ENCODE assay signal across 23 cellular contexts in genomic region chr7:105602325-105603305, GRCh38. TPM values are rescaled to one million over a fixed set of nuclear protein-coding genes. Genes with fewer than 3 reads are reported as not detected.
A peak's percentile ranks its signal among the peaks of the same experiment; 100 is the strongest.
DNase-seq lines count a peak whose midpoint lies in the region; ATAC-seq, FAIRE-seq and TF ChIP-seq lines count a peak whose summit lies in the region.
"Had no signal": no experiment of that assay in that cellular context is flagged by ENCODE, and none has a peak within 500 bp of the region (broad histone marks: within the 10 kb centered on the region; RNA-seq: fewer than 3 reads in every experiment).

No MANE protein-coding gene starts in this region.

- DNase-seq in SK-N-SH (no peak), K562 (ENCODE audit: extremely low read depth in 1 of 4, low spot score in 3 of 4) (no peak), islet precursor cell (peak; percentile 22), NCI-H146 treated with DMSO at 0.1 percent for 48 hours (lab: John Stamatoyannopoulos, UW; ENCODE audit: unreplicated experiment) (no peak), pons (ENCODE audit: low spot score) (no peak), NCI-H526 treated with DMSO at 0.1 percent for 48 hours (lab: John Stamatoyannopoulos, UW) (no peak), SKM-1 (lab: John Stamatoyannopoulos, UW; ENCODE audit: unreplicated experiment) (no peak)
- DNase-seq: 8988T; activated naive CD4-positive, alpha-beta T cell treated with Interleukin-2 at 50 U/mL for 16 hours; activated T-cell treated with anti-CD3 and anti-CD28 coated beads, Interleukin-2, amount 50 U/mL, for 24 hours; effector CD8-positive, alpha-beta T cell; heart right ventricle; left ventricle myocardium superior; NCI-H187 treated with DMSO at 0.1 percent for 48 hours; Peyer's patch; T-helper 9 cell had no signal

- peaks cover 0 to 2% of the 10 kb centered on the region in 2 experiments; a peak in 1 of 4 replicates for H3K4me1 ChIP-seq in SK-N-SH (ENCODE audit: control insufficient read depth in 1 of 2, insufficient read depth in 2 of 2, low read depth in 1 of 2, low read length in 1 of 2)
- H3K4me1 ChIP-seq in K562 (replicated peaks in 1 of 2; ENCODE audit: control insufficient read depth in 2 of 2, insufficient read depth in 2 of 2, low read length in 2 of 2): peaks cover 0 to 10% of the 10 kb centered on the region in 2 experiments; a peak in 3 of 5 replicates
- H3K4me1 ChIP-seq: BLaER1, esophagus muscularis mucosa, heart right ventricle, Peyer's patch had no signal

- TF ChIP-seq EP300 in SK-N-SH (IDR thresholded peaks at IDR 0.05; ENCODE audit: borderline replicate concordance in 1 of 2, low read depth in 1 of 2, low read length in 1 of 2) (no peak), K562 (IDR thresholded peaks at IDR 0.05; ENCODE audit: low read length) (no peak)

- H3F3A ChIP-seq in SK-N-SH (replicated peaks; ENCODE audit: insufficient read depth): no peaks in the 10 kb centered on the region

- no peak for TF ChIP-seq POLR2A in K562 (conservative IDR thresholded peaks at IDR 0.05)

- POLR2A ChIA-PET in SK-N-SH (lab: Yijun Ruan, JAX) (no interaction called here), K562 (lab: Yijun Ruan, JAX) (interaction anchor here (0.6 to 1.5 kb wide), 7 partner anchors 8 to 441 kb away, joined by 3 to 7 read pairs (median 3); no protein-coding TSS in a partner anchor)

- TF ChIP-seq RAD21 in SK-N-SH (IDR thresholded peaks at IDR 0.05; ENCODE audit: low read length): no peak
- no peak for TF ChIP-seq RAD21 in K562 (CRISPR knock-in tag; conservative IDR thresholded peaks at IDR 0.05 in 1 of 2, IDR thresholded peaks at IDR 0.05 in 1 of 2)

- 80% methylated on average over 19 of the region's 19 CpGs for WGBS in SK-N-SH (ENCODE audit: low lambda C conversion rate)
- 40% methylated on average over 19 of the region's 19 CpGs for WGBS in K562 (ENCODE audit: insufficient coverage, low coverage, missing lambda C conversion rate)

- H3K36me3 ChIP-seq in SK-N-SH (replicated peaks in 1 of 2; ENCODE audit: control insufficient read depth in 1 of 2, insufficient read depth in 2 of 2, low read length in 1 of 2) (peaks cover 0 to 3% of the 10 kb centered on the region in 2 experiments), K562 (ENCODE audit: control insufficient read depth, insufficient read depth, low read length) (no peaks in the 10 kb centered on the region)
- H3K36me3 ChIP-seq: BLaER1, heart right ventricle, upper lobe of left lung had no signal

- no peak overlapping the region for H3K4me3 ChIP-seq in SK-N-SH (ENCODE audit: low read depth in 2 of 2, low read length in 1 of 2)
- no peak overlapping the region for H3K4me3 ChIP-seq in K562
- H3K4me3 ChIP-seq: BLaER1, esophagus muscularis mucosa, heart right ventricle, Peyer's patch, upper lobe of left lung had no signal

- no peaks in the 10 kb centered on the region for H3K9me3 ChIP-seq in SK-N-SH
- no peaks in the 10 kb centered on the region for H3K9me3 ChIP-seq in K562 (replicated peaks; ENCODE audit: control insufficient read depth, insufficient read depth, low read depth, low read length)
- H3K9me3 ChIP-seq: BLaER1, esophagus muscularis mucosa, heart right ventricle, Peyer's patch, upper lobe of left lung had no signal

- H3K27me3 ChIP-seq in SK-N-SH (ENCODE audit: insufficient read depth): no peaks in the 10 kb centered on the region
- peaks cover 6 to 19% of the 10 kb centered on the region in 2 experiments; a peak in 3 of 5 replicates for H3K27me3 ChIP-seq in K562 (ENCODE audit: control insufficient read depth in 2 of 2, insufficient read depth in 2 of 2, low read length in 2 of 2)
- H3K27me3 ChIP-seq: BLaER1, esophagus muscularis mucosa, Peyer's patch, upper lobe of left lung had no signal

- H3K4me2 ChIP-seq in SK-N-SH (no peak overlapping the region), K562 (ENCODE audit: insufficient read depth, low read length) (no peak overlapping the region)
- H3K4me2 ChIP-seq: BLaER1 had no signal

- H3K27ac ChIP-seq in SK-N-SH (ENCODE audit: low read depth in 2 of 2, low read length in 1 of 2): no peak overlapping the region
- H3K27ac ChIP-seq in K562 (ENCODE audit: extremely low read depth, low read depth, low read length): no peak overlapping the region
- H3K27ac ChIP-seq: BLaER1, esophagus muscularis mucosa, heart right ventricle, Peyer's patch, upper lobe of left lung had no signal

- no peak overlapping the region for H3K9ac ChIP-seq in SK-N-SH
- H3K9ac ChIP-seq in K562 (ENCODE audit: insufficient read depth in 1 of 2, low read depth in 2 of 2, low read length in 2 of 2): no peak overlapping the region
- H3K9ac ChIP-seq: BLaER1 had no signal

- ATAC-seq in SK-N-SH treated with all-trans-retinoic acid at 6 μM for 48 hours: peak; percentile 48
- no peak for ATAC-seq in K562
- ATAC-seq: heart right ventricle, left ventricle myocardium superior had no signal

- H2AFZ ChIP-seq in SK-N-SH (ENCODE audit: low read depth): no peak overlapping the region
- H2AFZ ChIP-seq in K562 (ENCODE audit: low read depth, low read length): no peak overlapping the region

- intact Hi-C loops in K562 (cut with micrococcal nuclease): no loop called here

- TF ChIP-seq CTCF in SK-N-SH (IDR thresholded peaks at IDR 0.05): no peak
- TF ChIP-seq CTCF in K562 (IDR thresholded peaks at IDR 0.05 in 2 of 3, conservative IDR thresholded peaks at IDR 0.05 in 1 of 3; ENCODE audit: insufficient read depth in 2 of 3, low read depth in 1 of 3, low read length in 3 of 3): no peak

- H3K9me2 ChIP-seq in SK-N-SH: no peaks in the 10 kb centered on the region

- CTCF ChIA-PET in SK-N-SH (lab: Yijun Ruan, JAX) (interaction anchor here (0.8 to 3.2 kb wide), 6 partner anchors 9 to 521 kb away, joined by 3 to 19 read pairs (median 5); no protein-coding TSS in a partner anchor), K562 (lab: Yijun Ruan, JAX; ENCODE audit: low intra/inter-chr PET ratio) (no interaction called here)

- BruUV-seq in K562 (replicated peaks; lab: Mats Ljungman, UMichigan): no TSS peak

- no peak for FAIRE-seq in K562 (lab: Jason Lieb, UNC)

- in situ Hi-C loops in K562 (cut with MboI): no loop called here

- H3K79me2 ChIP-seq in SK-N-SH (ENCODE audit: insufficient read depth) (no peaks in the 10 kb centered on the region), K562 (ENCODE audit: control insufficient read depth, insufficient read depth, low read length) (peaks cover 5% of the 10 kb centered on the region; the same call in 1 of the 3 replicates)

- H3K9me1 ChIP-seq in K562 (ENCODE audit: control insufficient read depth, insufficient read depth, low read length): no peaks in the 10 kb centered on the region

- H4K20me1 ChIP-seq in SK-N-SH (ENCODE audit: insufficient read depth): no peaks in the 10 kb centered on the region
- H4K20me1 ChIP-seq in K562 (replicated peaks; ENCODE audit: control insufficient read depth, insufficient read depth, low read length): no peaks in the 10 kb centered on the region
- H4K20me1 ChIP-seq: BLaER1 had no signal

TF ChIP-seq in SK-N-SH treated with all-trans-retinoic acid at 6 μM for 48 hours, 23 proteins besides CTCF, POLR2A, EP300 and RAD21 (continues in another document):
- TF ChIP-seq ZNF565 (CRISPR knock-in tag; conservative IDR thresholded peaks at IDR 0.05; ENCODE audit: low read depth): no peak

TF ChIP-seq in SK-N-SH, 30 proteins besides CTCF, POLR2A, EP300 and RAD21:
- TF ChIP-seq FOSL2 (IDR thresholded peaks at IDR 0.05; ENCODE audit: borderline replicate concordance, low read depth) (no peak), TEAD4 (IDR thresholded peaks at IDR 0.05; ENCODE audit: borderline replicate concordance, insufficient read depth) (no peak)
TF ChIP-seq in SK-N-SH: peak in this region for 0.

TF ChIP-seq in K562, 482 proteins besides CTCF, POLR2A, EP300 and RAD21 (continues in another document):
- TF ChIP-seq MAFG (tag; conservative IDR thresholded peaks at IDR 0.05) (no peak), ZEB2 (IDR thresholded peaks at IDR 0.05) (0 out of 2 replicates have a peak, but pooled peaks have one; percentile 4), USF2 (CRISPR knock-in tag; IDR thresholded peaks at IDR 0.05) (no peak), ZNF778 (CRISPR knock-in tag; IDR thresholded peaks at IDR 0.05) (no peak), ZNF232 (CRISPR knock-in tag; IDR thresholded peaks at IDR 0.05) (no peak), ZNF668 (CRISPR knock-in tag; IDR thresholded peaks at IDR 0.05) (no peak), HDAC1 (IDR thresholded peaks at IDR 0.05) (no peak), NFIC (IDR thresholded peaks at IDR 0.05) (0 out of 2 replicates have a peak, but pooled peaks have one; percentile 24), TRIM28 (IDR thresholded peaks at IDR 0.05) (no peak), CBFA2T3 (IDR thresholded peaks at IDR 0.05) (no peak)

RNA-seq across cellular contexts. Expression of gene EFCAB10, which starts 21.3 kb away (rescaled TPM):
- 0.51 and 0.80 TPM in 2 replicates for polyA plus RNA-seq in SK-N-SH (2012; rRNA removed)
- polyA plus RNA-seq in SK-N-SH (2012; cell fraction: cytosol; rRNA removed): 0.75 and 0.98 TPM in 2 replicates
- polyA plus RNA-seq in SK-N-SH (2012; cell fraction: nucleus; rRNA removed): 0.19 and 0.98 TPM in 2 replicates
- total RNA-seq in K562 (2011; cell fraction: chromatin; rRNA removed; ENCODE audit: low replicate concordance): 2.1 and 9.3 TPM in 2 replicates
- total RNA-seq in K562 (2011; cell fraction: nucleolus; rRNA removed): 1.5 and 2.9 TPM in 2 replicates
- total RNA-seq in K562 (2011; cell fraction: nucleoplasm; rRNA removed): 3.2 and 6.1 TPM in 2 replicates
- total RNA-seq in K562 (2014; rRNA removed): 9.6 and 12.2 TPM in 2 replicates
- 19.9 and 20.6 TPM in 2 replicates for total RNA-seq in K562 (2014; rRNA removed; fragmentation: Illumina TruSeq; extraction: Trizol)
- 11.3 and 13.1 TPM in 2 replicates for total RNA-seq in K562 (2015; rRNA removed; fragmentation: Illumina TruSeq; extraction: Trizol)
- 17.3 and 19.7 TPM in 2 replicates for total RNA-seq in K562 (2021)
- polyA plus RNA-seq in K562 (2011; rRNA removed): 5.0 and 6.4 TPM in 2 replicates
- polyA plus RNA-seq in K562 (2011; cell fraction: cytosol; rRNA removed): 0.69 and 1.9 TPM in 2 replicates
- 1.5 and 1.7 TPM in 2 replicates for polyA plus RNA-seq in K562 (2011; cell fraction: nucleus; rRNA removed)
- 12.2 and 13.3 TPM in 2 replicates for polyA plus RNA-seq in K562 (2012)
- 15.2 and 21.1 TPM in 2 replicates for polyA plus RNA-seq in K562 (2014; fragmentation: Illumina TruSeq; extraction: Trizol)
- 10 to 100 TPM; 16.8 to 21.4 TPM for polyA plus RNA-seq in K562 (2014; fragmentation: Nextera tagmentation; extraction: Ambion mirVana)
- polyA plus RNA-seq in K562 (2014; rRNA removed): 15.4 and 22.5 TPM in 2 replicates
- 4.0 and 4.2 TPM in 2 replicates for polyA minus RNA-seq in K562 (2011; rRNA and poly(A)+ RNA removed)
- polyA minus RNA-seq in K562 (2011; cell fraction: cytosol; rRNA and poly(A)+ RNA removed): 1.8 and 2.5 TPM in 2 replicates
- 0.27 and 1.00 TPM in 2 replicates for polyA minus RNA-seq in K562 (2011; cell fraction: nucleus; rRNA and poly(A)+ RNA removed)
- total RNA-seq: esophagus muscularis mucosa, heart right ventricle, left ventricle myocardium superior, mucosa of gallbladder, Peyer's patch, pulmonary artery endothelial cell, SK-MEL-5 had no signal
- polyA plus RNA-seq: heart right ventricle had no signal
